In the genomic region with DNA sequence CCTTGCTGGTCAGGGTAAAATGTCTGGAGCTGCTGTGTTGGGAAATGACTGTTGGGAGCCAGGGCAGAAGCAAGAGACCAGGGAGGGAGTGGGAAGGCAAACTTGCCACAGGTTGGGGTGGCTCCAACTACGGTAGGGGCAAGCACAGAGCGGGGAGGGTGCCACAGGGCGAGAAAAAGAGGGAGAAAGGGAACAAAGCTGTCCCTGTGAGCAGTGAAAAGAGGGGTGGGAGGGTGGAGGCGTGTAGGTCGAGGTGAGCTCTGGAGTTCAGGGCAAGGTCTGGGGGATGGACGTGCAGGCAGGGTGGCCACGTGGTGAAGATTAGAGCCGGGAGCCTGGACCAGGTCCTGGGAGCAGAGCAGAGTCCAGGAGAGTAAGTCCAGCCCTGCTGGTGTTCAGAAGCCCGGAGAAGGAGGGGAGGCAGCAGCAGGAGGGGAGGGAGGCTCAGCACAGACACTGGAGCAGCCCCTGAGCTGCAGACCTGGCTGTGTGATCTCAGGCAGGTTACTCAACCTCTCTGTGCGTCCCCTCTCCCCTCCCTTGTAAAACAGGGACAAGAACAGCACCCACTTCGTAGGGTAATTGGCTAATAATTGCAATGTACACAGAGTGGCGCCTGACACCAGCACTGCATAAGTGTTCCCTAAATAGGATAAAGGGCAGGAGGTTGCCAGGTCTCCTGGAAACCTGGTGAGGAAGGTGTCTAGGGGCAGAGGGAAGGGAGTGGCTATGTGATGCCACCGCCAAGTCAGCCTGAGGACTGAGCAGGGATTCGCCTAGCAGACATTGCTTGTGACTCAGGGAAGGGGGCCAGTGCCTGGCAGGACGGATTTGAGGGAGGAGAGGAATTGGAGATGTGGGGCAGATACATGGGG, we compare ENCODE assay signal across 1 cellular context.
TF ChIP-seq lines count a peak whose summit lies in the region.

No MANE protein-coding gene starts in this region.

TF ChIP-seq in HCT116, 20 proteins besides CTCF, POLR2A, EP300 and RAD21:
- TF ChIP-seq ZFX (IDR thresholded peaks at IDR 0.05): no peak
- no peak for TF ChIP-seq YY1 (IDR thresholded peaks at IDR 0.05; ENCODE audit: extremely low read depth, insufficient replicate concordance, low read depth, low read length)
